8 cellular contexts compared by ENCODE assay signal in genomic region chr16:58500329-58501241, GRCh38. TPM values are rescaled to one million over a fixed set of nuclear protein-coding genes. Genes with fewer than 3 reads are reported as not detected.
A peak's percentile ranks its signal among the peaks of the same experiment; 100 is the strongest.
DNase-seq lines count a peak whose midpoint lies in the region; ATAC-seq and TF ChIP-seq lines count a peak whose summit lies in the region.

No MANE protein-coding gene starts in this region.

- no peak for TF ChIP-seq CTCF in hepatocyte (IDR thresholded peaks at IDR 0.05; ENCODE audit: poor library complexity)

- H4K20me1 ChIP-seq in hepatocyte (ENCODE audit: insufficient read depth, poor library complexity, severe bottlenecking), result no peaks in the 10 kb centered on the region

- peak overlapping the region; percentile 15 for H2AFZ ChIP-seq in hepatocyte

- no peaks in the 10 kb centered on the region for H3K9me3 Mint-ChIP-seq in activated CD4-positive, alpha-beta T cell treated with anti-CD3 and anti-CD28 coated beads for 36 hours (ENCODE audit: low read depth)
- H3K9me3 Mint-ChIP-seq in activated naive CD4-positive, alpha-beta T cell treated with anti-CD3 and anti-CD28 coated beads for 36 hours, result no peaks in the 10 kb centered on the region

- POLR2A ChIA-PET in activated CD4-positive, alpha-beta T cell treated with anti-CD3 and anti-CD28 coated beads for 36 hours (lab: Charles Lee), result interaction anchor here (0.6 kb wide), 1 partner anchor 46 kb away, joined by 3 read pairs; no protein-coding TSS in a partner anchor

- peak; percentile 27 for ATAC-seq in activated CD4-positive, alpha-beta T cell treated with anti-CD3 and anti-CD28 coated beads for 36 hours

- no peaks in the 10 kb centered on the region for H3K36me3 Mint-ChIP-seq in activated CD4-positive, alpha-beta T cell treated with anti-CD3 and anti-CD28 coated beads for 36 hours (ENCODE audit: low read depth)
- no peaks in the 10 kb centered on the region for H3K36me3 Mint-ChIP-seq in activated naive CD4-positive, alpha-beta T cell treated with anti-CD3 and anti-CD28 coated beads for 36 hours (ENCODE audit: low read depth)

- H3K4me3 ChIP-seq in hepatocyte (peak overlapping the region; percentile 43), skin epidermis (peak overlapping the region in 6 of 7 experiments; percentile 4 to 39 (median 18))

- DNase-seq in activated CD4-positive, alpha-beta T cell treated with anti-CD3 and anti-CD28 coated beads for 36 hours, result no peak
- DNase-seq in activated CD4-positive, alpha-beta T cell treated with anti-CD3 and anti-CD28 coated beads for 48 hours, result no peak
- DNase-seq in activated naive CD4-positive, alpha-beta T cell treated with anti-CD3 and anti-CD28 coated beads for 36 hours, result peak; percentile 20
- DNase-seq in hepatocyte (ENCODE audit: low spot score), result peak; percentile 26
- DNase-seq in A172 (ENCODE audit: low spot score), result no peak
- no peak for DNase-seq in NCI-H2081 treated with DMSO at 0.1 percent for 48 hours (lab: John Stamatoyannopoulos, UW)
- no peak for DNase-seq in NOMO-1 treated with dmso at 0.1 percent for 144 hours (lab: John Stamatoyannopoulos, UW; ENCODE audit: unreplicated experiment)

- H3K79me2 ChIP-seq in hepatocyte, result no peaks in the 10 kb centered on the region

- peaks cover 7% of the 10 kb centered on the region for H3K4me1 ChIP-seq in hepatocyte (ENCODE audit: insufficient read depth)

- peak overlapping the region; percentile 89 for H3K4me2 ChIP-seq in hepatocyte

- H3K9me3 ChIP-seq in hepatocyte (ENCODE audit: low read depth), result no peaks in the 10 kb centered on the region

- intact Hi-C loops in activated CD4-positive, alpha-beta T cell treated with anti-CD3 and anti-CD28 coated beads for 36 hours (cut with DNase I, micrococcal nuclease), result loop anchor here in 1 of 2 experiments (2.0 kb wide), 1 partner anchor 14 kb away; the partner anchor contains the start of gene SETD6
- intact Hi-C loops in activated naive CD4-positive, alpha-beta T cell treated with anti-CD3 and anti-CD28 coated beads for 36 hours (cut with micrococcal nuclease), result loop anchor here (2.0 kb wide), 1 partner anchor 14 kb away; the partner anchor contains the start of gene SETD6

- WGBS in hepatocyte (ENCODE audit: low lambda C conversion rate, missing lambda C conversion rate), result 16% methylated on average over 36 of the region's 39 CpGs

- no peak overlapping the region for H3K27ac Mint-ChIP-seq in activated CD4-positive, alpha-beta T cell treated with anti-CD3 and anti-CD28 coated beads for 36 hours
- H3K27ac Mint-ChIP-seq in activated naive CD4-positive, alpha-beta T cell treated with anti-CD3 and anti-CD28 coated beads for 36 hours, result no peak overlapping the region

- no peaks in the 10 kb centered on the region for H3K27me3 Mint-ChIP-seq in activated CD4-positive, alpha-beta T cell treated with anti-CD3 and anti-CD28 coated beads for 36 hours
- H3K27me3 Mint-ChIP-seq in activated naive CD4-positive, alpha-beta T cell treated with anti-CD3 and anti-CD28 coated beads for 36 hours (ENCODE audit: low read depth), result no peaks in the 10 kb centered on the region

- peaks cover 20% of the 10 kb centered on the region for H3K4me1 Mint-ChIP-seq in activated CD4-positive, alpha-beta T cell treated with anti-CD3 and anti-CD28 coated beads for 36 hours
- peaks cover 12% of the 10 kb centered on the region for H3K4me1 Mint-ChIP-seq in activated naive CD4-positive, alpha-beta T cell treated with anti-CD3 and anti-CD28 coated beads for 36 hours (ENCODE audit: low read depth)

- H3K9me2 ChIP-seq in hepatocyte (replicated peaks; ENCODE audit: insufficient read depth), result no peaks in the 10 kb centered on the region

- H3K27ac ChIP-seq in hepatocyte (no peak overlapping the region), skin epidermis (peak overlapping the region in 1 of 21 experiments; percentile 54)

- H3K27me3 ChIP-seq in hepatocyte, result peaks cover 3% of the 10 kb centered on the region

- H3K36me3 ChIP-seq in hepatocyte (replicated peaks; ENCODE audit: insufficient read depth, low read depth), result no peaks in the 10 kb centered on the region

- CTCF ChIA-PET in activated CD4-positive, alpha-beta T cell treated with anti-CD3 and anti-CD28 coated beads for 36 hours (lab: Charles Lee), result interaction anchor here (0.6 to 2.2 kb wide), 6 partner anchors 85 to 255 kb away, joined by 3 to 10 read pairs (median 4); no protein-coding TSS in a partner anchor
- CTCF ChIA-PET in activated naive CD4-positive, alpha-beta T cell treated with anti-CD3 and anti-CD28 coated beads for 36 hours (lab: Charles Lee), result interaction anchor here (1.1 to 1.8 kb wide), 5 partner anchors 12 to 256 kb away, joined by 3 to 6 read pairs (median 5); no protein-coding TSS in a partner anchor

- peak overlapping the region; percentile 68 for H3K4me3 Mint-ChIP-seq in activated CD4-positive, alpha-beta T cell treated with anti-CD3 and anti-CD28 coated beads for 36 hours
- H3K4me3 Mint-ChIP-seq in activated naive CD4-positive, alpha-beta T cell treated with anti-CD3 and anti-CD28 coated beads for 36 hours, result peak overlapping the region; percentile 74

RNA-seq across cellular contexts. Expression of gene NDRG4, which starts 0.6 kb away (rescaled TPM):
- total RNA-seq in activated CD4-positive, alpha-beta T cell treated with anti-CD3 and anti-CD28 coated beads for 36 hours, result 1 to 10 TPM; 6.9 to 7.2 TPM
- total RNA-seq in activated naive CD4-positive, alpha-beta T cell treated with anti-CD3 and anti-CD28 coated beads for 36 hours, result 1 to 10 TPM; 3.0 to 3.6 TPM
- total RNA-seq in hepatocyte, result 3.1 and 8.7 TPM in 2 replicates
- 4.3 and 8.6 TPM in 2 replicates for polyA plus RNA-seq in hepatocyte
- 25.2 and 27.6 TPM in 2 replicates for total RNA-seq in A172 (2014; rRNA removed; shearing (Covaris generic))

RNA-seq across cellular contexts. Expression of gene SETD6, which starts 14.7 kb away (rescaled TPM):
- 10 to 100 TPM; 13.8 to 15.1 TPM for total RNA-seq in activated CD4-positive, alpha-beta T cell treated with anti-CD3 and anti-CD28 coated beads for 36 hours
- 1 to 10 TPM; 8.1 to 8.5 TPM for total RNA-seq in activated naive CD4-positive, alpha-beta T cell treated with anti-CD3 and anti-CD28 coated beads for 36 hours
- total RNA-seq in hepatocyte, result 9.9 and 11.4 TPM in 2 replicates
- polyA plus RNA-seq in hepatocyte, result 9.7 and 13.1 TPM in 2 replicates
- total RNA-seq in A172 (2014; rRNA removed; shearing (Covaris generic)), result 12.8 and 15.3 TPM in 2 replicates

Comparison
In these comparisons a context has a peak if more than half of its experiments do, and no peak if none do; other contexts are left out.
1. DNase-seq: peak in activated naive CD4-positive, alpha-beta T cell treated with anti-CD3 and anti-CD28 coated beads for 36 hours (single experiment) and hepatocyte (single experiment); none in activated CD4-positive, alpha-beta T cell treated with anti-CD3 and anti-CD28 coated beads for 36 hours (single experiment), activated CD4-positive, alpha-beta T cell treated with anti-CD3 and anti-CD28 coated beads for 48 hours (single experiment), A172 (single experiment), NCI-H2081 treated with DMSO at 0.1 percent for 48 hours (single experiment) and NOMO-1 treated with dmso at 0.1 percent for 144 hours (single experiment).